ENCODE assay signal across 10 cellular contexts in the genomic region with DNA sequence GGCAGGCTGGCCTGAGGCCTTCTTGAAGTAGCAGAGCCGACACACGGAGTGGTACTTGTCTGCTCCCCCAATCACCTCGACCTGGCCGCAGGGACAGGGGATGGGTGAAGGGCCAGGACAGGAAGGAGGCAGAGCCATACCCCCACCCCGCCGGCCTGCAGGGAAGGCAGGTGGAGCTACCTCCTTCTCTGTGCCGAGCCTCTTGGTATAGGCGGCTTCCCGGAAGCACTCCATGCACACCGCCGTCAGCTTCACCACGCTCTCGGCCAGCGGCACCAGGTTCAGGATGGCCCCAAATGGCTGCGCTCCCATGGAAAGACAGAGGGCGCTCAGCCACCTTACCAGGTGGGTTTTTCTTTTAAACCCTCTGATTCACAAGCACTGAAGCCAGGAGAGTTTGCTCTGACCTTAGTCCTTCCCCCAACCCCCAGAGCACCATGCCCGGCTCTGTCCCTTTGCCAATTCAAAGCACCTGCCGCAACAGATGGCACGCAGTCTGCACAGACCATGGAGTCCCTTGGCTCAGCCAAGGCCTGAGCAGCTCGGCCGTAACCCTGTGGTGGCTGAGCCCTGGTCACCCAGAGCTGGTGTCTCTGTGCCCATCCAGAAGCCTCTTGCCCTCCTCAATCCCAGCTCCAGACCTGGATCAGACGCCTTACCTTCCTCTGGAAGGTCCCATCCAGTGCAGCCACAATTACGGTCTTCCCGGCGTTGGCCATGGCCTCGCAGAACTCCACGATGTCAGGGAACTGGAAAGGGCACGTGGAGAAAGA. TPM values are rescaled to one million over a fixed set of nuclear protein-coding genes. Genes with fewer than 3 reads are reported as not detected.
DNase-seq lines count a peak whose midpoint lies in the region; ATAC-seq and TF ChIP-seq lines count a peak whose summit lies in the region.
"Had no signal": no experiment of that assay in that cellular context is flagged by ENCODE, and none has a peak within 500 bp of the region (broad histone marks: within the 10 kb centered on the region; RNA-seq: fewer than 3 reads in every experiment).

No MANE protein-coding gene starts in this region.

- H3K27ac Mint-ChIP-seq in naive B cell, result peak overlapping the region in 4 of 6 donors; percentile 37 to 94 (median 63)
- H3K27ac Mint-ChIP-seq in osteocyte (ENCODE audit: unreplicated experiment), result no peak overlapping the region

- DNase-seq in NCI-H1092 (lab: John Stamatoyannopoulos, UW), result peak; percentile 29
- DNase-seq in cerebellum (ENCODE audit: low spot score), result peak; percentile 90
- DNase-seq in naive B cell, result no peak
- DNase-seq in osteocyte (ENCODE audit: extremely low spot score, unreplicated experiment), result no peak
- no peak for DNase-seq in central memory CD4-positive, alpha-beta T cell
- DNase-seq in NCI-H1436 treated with DMSO at 0.1 percent for 48 hours (lab: John Stamatoyannopoulos, UW), result no peak
- DNase-seq in epidermal melanocyte (ENCODE audit: insufficient read length, low spot score), result no peak

- peak; percentile 66 for TF ChIP-seq CTCF in C4-2B (conservative IDR thresholded peaks at IDR 0.05)
- no peak for TF ChIP-seq CTCF in osteocyte (IDR thresholded peaks at IDR 0.05)

- H3K4me3 Mint-ChIP-seq in naive B cell (peak overlapping the region in 6 of 8 donors; percentile 37 to 92 (median 82)), osteocyte (ENCODE audit: unreplicated experiment) (no peak overlapping the region)

- no peak for ATAC-seq in naive B cell (ENCODE audit: low read depth in 2 of 2)

- no peaks in the 10 kb centered on the region for H3K9me3 Mint-ChIP-seq in naive B cell
- no peaks in the 10 kb centered on the region for H3K9me3 Mint-ChIP-seq in osteocyte (ENCODE audit: unreplicated experiment)

- peaks cover 66 to 76% (median 71%) of the 10 kb centered on the region in 3 donors for H3K4me1 Mint-ChIP-seq in naive B cell
- peaks cover 35% of the 10 kb centered on the region for H3K4me1 Mint-ChIP-seq in osteocyte (ENCODE audit: unreplicated experiment)

- peak overlapping the region; percentile 71 for H3K27ac ChIP-seq in C4-2B

- H3K27me3 Mint-ChIP-seq in naive B cell, result no peaks in the 10 kb centered on the region
- no peaks in the 10 kb centered on the region for H3K27me3 Mint-ChIP-seq in osteocyte (ENCODE audit: unreplicated experiment)

- peaks cover 0 to 12% of the 10 kb centered on the region in 2 donors for H3K36me3 Mint-ChIP-seq in naive B cell
- H3K36me3 Mint-ChIP-seq in osteocyte (ENCODE audit: unreplicated experiment), result peaks cover 3% of the 10 kb centered on the region

RNA-seq across cellular contexts. Expression of a gene that starts 6.7 kb away (rescaled TPM):
- 6.5 TPM for total RNA-seq in cerebellum
- polyA plus RNA-seq in naive B cell (ENCODE audit: low read depth in 6 of 6), result 100 to 1,000 TPM; 490 to 908 (median 562) TPM
- total RNA-seq in osteocyte, result 43.2 and 48.6 TPM in 2 replicates

RNA-seq across cellular contexts. Expression of a gene that starts 11.8 kb away (rescaled TPM):
- total RNA-seq in cerebellum (9.6 TPM), osteocyte (16.0 and 16.2 TPM in 2 replicates)
- polyA plus RNA-seq in naive B cell (ENCODE audit: low read depth in 6 of 6), result 1 to 10 TPM in 5 of 6 donors, under 1 TPM in 1; 0.91 to 3.5 (median 2.1) TPM

RNA-seq across cellular contexts. Expression of a gene that starts 12.1 kb away (rescaled TPM):
- total RNA-seq in cerebellum (27.6 TPM), osteocyte (33.7 and 35.1 TPM in 2 replicates)
- polyA plus RNA-seq in naive B cell (ENCODE audit: low read depth in 6 of 6), result 1 to 10 TPM in 4 of 6 donors, under 1 TPM in 1, not detected in 1; 0.53 to 4.6 (median 2.1) TPM

RNA-seq across cellular contexts. Expression of a gene that starts 28.9 kb away (rescaled TPM):
- 0.09 TPM for total RNA-seq in cerebellum
- polyA plus RNA-seq in naive B cell (ENCODE audit: low read depth in 6 of 6), result under 1 TPM in 1 of 6 donors, not detected in 5; 0.42 TPM
- total RNA-seq in osteocyte, result not detected in 2 replicates
- total RNA-seq: pulmonary artery endothelial cell; T-helper 1 cell treated with Interleukin-12 subunit alpha and Interleukin-12 subunit beta and Interleukin-4 antibody, amounts not matched to agents 30 ng/mL and 1 ng/mL, for 36 hours had no signal

RNA-seq across cellular contexts. Expression of a gene that starts 39.0 kb away (rescaled TPM):
- total RNA-seq in cerebellum, result 17.6 TPM
- polyA plus RNA-seq in naive B cell (ENCODE audit: low read depth in 6 of 6), result not detected
- 11.9 and 12.3 TPM in 2 replicates for total RNA-seq in osteocyte

Comparison
In these comparisons a context has a peak if more than half of its experiments do, and no peak if none do; other contexts are left out.
1. DNase-seq: peak in NCI-H1092 (single experiment) and cerebellum (single experiment); none in naive B cell (single experiment), osteocyte (single experiment), central memory CD4-positive, alpha-beta T cell (single experiment), NCI-H1436 treated with DMSO at 0.1 percent for 48 hours (single experiment) and epidermal melanocyte (single experiment).